ENCODE assay signal across 14 cellular contexts in the genomic region with DNA sequence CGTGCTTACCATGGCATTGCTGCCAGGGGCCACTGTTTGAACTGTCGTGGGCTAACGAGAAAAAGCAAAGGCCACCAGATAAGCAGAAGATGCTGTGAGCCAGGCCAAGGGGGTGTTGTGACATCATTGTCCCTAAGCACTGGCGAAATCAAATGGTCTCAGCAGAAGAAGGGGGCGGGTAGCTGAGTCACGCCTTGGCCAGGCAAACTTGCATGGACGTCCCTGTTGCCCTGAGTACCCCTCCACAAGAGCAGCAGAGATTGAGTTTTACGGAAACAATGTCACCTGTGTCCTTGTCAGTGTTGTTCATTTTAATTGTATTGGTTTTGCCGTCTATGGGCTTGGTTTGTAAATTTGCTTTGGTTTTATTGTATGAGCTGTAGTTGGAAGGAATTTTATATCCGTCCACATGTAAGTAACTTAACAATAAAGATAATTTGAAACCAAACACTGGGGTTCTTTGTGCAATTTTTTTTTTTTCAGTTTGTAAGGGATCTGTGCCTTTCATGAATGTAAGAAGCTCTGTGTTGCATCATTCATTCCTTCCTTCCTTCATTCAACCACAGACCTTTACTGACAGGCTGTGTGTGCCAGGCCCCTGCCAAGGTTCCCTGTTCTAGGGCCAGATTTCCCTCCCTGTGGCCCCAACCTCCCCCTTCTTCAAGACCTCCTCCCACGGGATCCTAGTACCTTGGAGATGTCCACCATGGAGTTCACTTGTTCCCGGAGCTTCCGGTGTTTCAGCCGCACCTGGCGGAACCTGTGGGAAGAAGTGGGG. TPM values are rescaled to one million over a fixed set of nuclear protein-coding genes. Genes with fewer than 3 reads are reported as not detected.
DNase-seq lines count a peak whose midpoint lies in the region; ATAC-seq and TF ChIP-seq lines count a peak whose summit lies in the region.
"Had no signal": no experiment of that assay in that cellular context is flagged by ENCODE, and none has a peak within 500 bp of the region (broad histone marks: within the 10 kb centered on the region; RNA-seq: fewer than 3 reads in every experiment).

No MANE protein-coding gene starts in this region.

- H3K36me3 Mint-ChIP-seq in activated naive CD4-positive, alpha-beta T cell treated with anti-CD3 and anti-CD28 coated beads for 36 hours (ENCODE audit: low read depth) = peaks cover 74% of the 10 kb centered on the region
- peaks cover 54 to 88% of the 10 kb centered on the region in 2 donors for H3K36me3 Mint-ChIP-seq in stimulated activated naive B cell treated with anti-CD40 and anti-IgM and Interleukin-4, amounts not matched to agents 10 μg/mL and 1 μg/mL and 100 μg/mL, for 72 hours

- no peaks in the 10 kb centered on the region for H3K36me3 ChIP-seq in ovary
- H3K36me3 ChIP-seq: thyroid gland had no signal

- no peaks in the 10 kb centered on the region for H3K9me3 Mint-ChIP-seq in activated naive CD4-positive, alpha-beta T cell treated with anti-CD3 and anti-CD28 coated beads for 36 hours
- no peaks in the 10 kb centered on the region for H3K9me3 Mint-ChIP-seq in stimulated activated naive B cell treated with anti-CD40 and anti-IgM and Interleukin-4, amounts not matched to agents 10 μg/mL and 1 μg/mL and 100 μg/mL, for 72 hours

- no peak for TF ChIP-seq CTCF in GM10266 (IDR thresholded peaks at IDR 0.05; ENCODE audit: control insufficient read depth, insufficient read depth, low read depth, missing control alignments)
- TF ChIP-seq CTCF in ovary (IDR thresholded peaks at IDR 0.05) = no peak

- no peaks in the 10 kb centered on the region for H3K4me1 ChIP-seq in ovary (ENCODE audit: insufficient read depth)

- H3K4me3 Mint-ChIP-seq in activated naive CD4-positive, alpha-beta T cell treated with anti-CD3 and anti-CD28 coated beads for 36 hours = no peak overlapping the region
- no peak overlapping the region for H3K4me3 Mint-ChIP-seq in stimulated activated naive B cell treated with anti-CD40 and anti-IgM and Interleukin-4, amounts not matched to agents 10 μg/mL and 1 μg/mL and 100 μg/mL, for 72 hours

- no peak for TF ChIP-seq POLR2A in ovary (IDR thresholded peaks at IDR 0.05)

- H3K27me3 ChIP-seq in ovary = no peaks in the 10 kb centered on the region
- H3K27me3 ChIP-seq: thyroid gland had no signal

- CTCF ChIA-PET in activated naive CD4-positive, alpha-beta T cell treated with anti-CD3 and anti-CD28 coated beads for 36 hours (lab: Charles Lee) = interaction anchor here (1.0 to 9.7 kb wide), 6 partner anchors 10 to 43 kb away, joined by 3 to 113 read pairs (median 26); partner anchors contain the start of genes KCNN4 and SMG9

- ATAC-seq in Right ventricle myocardium superior (ENCODE audit: poor library complexity) (peak; percentile 50), left lobe of liver (no peak)
- no peak for ATAC-seq in stimulated activated naive B cell treated with anti-CD40 and anti-IgM and Interleukin-4, amounts not matched to agents 10 μg/mL and 1 μg/mL and 100 μg/mL, for 72 hours (replicated peaks)

- intact Hi-C loops in activated naive CD4-positive, alpha-beta T cell treated with anti-CD3 and anti-CD28 coated beads for 36 hours (cut with micrococcal nuclease) = loop anchor here (5.0 kb wide), 1 partner anchor 984 kb away; no protein-coding TSS in a partner anchor
- intact Hi-C loops in Right ventricle myocardium superior (cut with DNase I) (no loop called here), ovary (cut with DNase I) (no loop called here)

- no peaks in the 10 kb centered on the region for H3K9me3 ChIP-seq in ovary
- H3K9me3 ChIP-seq: thyroid gland had no signal

- H3K4me1 Mint-ChIP-seq in activated naive CD4-positive, alpha-beta T cell treated with anti-CD3 and anti-CD28 coated beads for 36 hours (ENCODE audit: low read depth) = peaks cover 66% of the 10 kb centered on the region
- H3K4me1 Mint-ChIP-seq in stimulated activated naive B cell treated with anti-CD40 and anti-IgM and Interleukin-4, amounts not matched to agents 10 μg/mL and 1 μg/mL and 100 μg/mL, for 72 hours = peaks cover 56 to 58% of the 10 kb centered on the region in 2 donors

- no peak for DNase-seq in activated naive CD4-positive, alpha-beta T cell treated with anti-CD3 and anti-CD28 coated beads for 36 hours
- no peak for DNase-seq in activated naive CD4-positive, alpha-beta T cell treated with anti-CD3 and anti-CD28 coated beads, Interleukin-2, amount 50 U/mL, for 16 hours
- DNase-seq in SKM-1 treated with dmso at 0.1 percent for 144 hours (lab: John Stamatoyannopoulos, UW; ENCODE audit: unreplicated experiment) (peak; percentile 52), Right ventricle myocardium superior (peak; percentile 79), left lobe of liver (ENCODE audit: low spot score) (no peak), GM10266 (ENCODE audit: extremely low spot score) (no peak), ovary (no peak)
- DNase-seq in stimulated activated naive B cell treated with anti-CD40 and anti-IgM and Interleukin-4, amounts not matched to agents 10 μg/mL and 1 μg/mL and 100 μg/mL, for 72 hours = no peak
- DNase-seq: effector CD8-positive, alpha-beta T cell; NCI-H510A treated with DMSO at 0.1 percent for 48 hours had no signal

- no peak for TF ChIP-seq EP300 in ovary (IDR thresholded peaks at IDR 0.05)

- peak overlapping the region; percentile 51 for H3K27ac Mint-ChIP-seq in activated naive CD4-positive, alpha-beta T cell treated with anti-CD3 and anti-CD28 coated beads for 36 hours
- peak overlapping the region; percentile 52 for H3K27ac Mint-ChIP-seq in stimulated activated naive B cell treated with anti-CD40 and anti-IgM and Interleukin-4, amounts not matched to agents 10 μg/mL and 1 μg/mL and 100 μg/mL, for 72 hours

- no peak overlapping the region for H3K27ac ChIP-seq in ovary
- H3K27ac ChIP-seq: SK-N-MC, thyroid gland had no signal

- H3K4me3 ChIP-seq in ovary = no peak overlapping the region
- H3K4me3 ChIP-seq: SK-N-MC, thyroid gland had no signal

- WGBS in ovary, 3 donors = 67 to 74% (median 67%) methylated on average over 15 of the region's 15 CpGs

- H3K27me3 Mint-ChIP-seq in activated naive CD4-positive, alpha-beta T cell treated with anti-CD3 and anti-CD28 coated beads for 36 hours (ENCODE audit: low read depth) = no peaks in the 10 kb centered on the region
- no peaks in the 10 kb centered on the region for H3K27me3 Mint-ChIP-seq in stimulated activated naive B cell treated with anti-CD40 and anti-IgM and Interleukin-4, amounts not matched to agents 10 μg/mL and 1 μg/mL and 100 μg/mL, for 72 hours

RNA-seq across cellular contexts. Expression of gene KCNN4, which starts 12.3 kb away (rescaled TPM):
- 10 to 100 TPM; 68.4 to 73.7 TPM for total RNA-seq in activated naive CD4-positive, alpha-beta T cell treated with anti-CD3 and anti-CD28 coated beads for 36 hours
- 0.19 TPM for total RNA-seq in Right ventricle myocardium superior
- total RNA-seq in left lobe of liver = 0.43 TPM
- 1 to 10 TPM in 5 of 7 donors, under 1 TPM in 2; 0.61 to 9.1 (median 2.6) TPM for total RNA-seq in ovary
- polyA plus RNA-seq in ovary = under 1 TPM; 0.28 to 0.71 TPM

RNA-seq across cellular contexts. Expression of gene SMG9, which starts 13.7 kb away (rescaled TPM):
- 100 to 1,000 TPM; 103 to 111 TPM for total RNA-seq in activated naive CD4-positive, alpha-beta T cell treated with anti-CD3 and anti-CD28 coated beads for 36 hours
- total RNA-seq in Right ventricle myocardium superior (15.7 TPM), left lobe of liver (13.2 TPM), ovary (10 to 100 TPM; 13.9 to 34.8 (median 24.2) TPM)
- polyA plus RNA-seq in ovary = 10 to 100 TPM; 15.7 to 15.9 TPM

RNA-seq across cellular contexts. Expression of gene LYPD5, which starts 33.8 kb away (rescaled TPM):
- total RNA-seq in activated naive CD4-positive, alpha-beta T cell treated with anti-CD3 and anti-CD28 coated beads for 36 hours = 1 to 10 TPM; 1.3 to 2.0 TPM
- total RNA-seq in Right ventricle myocardium superior (0.89 TPM), left lobe of liver (not detected), ovary (1 to 10 TPM in 2 of 7 donors, under 1 TPM in 5; 0.25 to 1.9 (median 0.79) TPM)
- polyA plus RNA-seq in ovary = 1 to 10 TPM in 1 of 2 donors, under 1 TPM in 1; 0.27 to 1.9 TPM

RNA-seq across cellular contexts. Expression of gene IRGC, which starts 52.6 kb away (rescaled TPM):
- not detected for total RNA-seq in activated naive CD4-positive, alpha-beta T cell treated with anti-CD3 and anti-CD28 coated beads for 36 hours
- total RNA-seq in Right ventricle myocardium superior (not detected), left lobe of liver (not detected), ovary (not detected)
- not detected for polyA plus RNA-seq in ovary
- total RNA-seq: activated CD8-positive, alpha-beta memory T cell treated with anti-CD3 and anti-CD28 coated beads for 36 hours; lower leg skin had no signal

RNA-seq across cellular contexts. Expression of gene ZNF283, which starts 58.7 kb away (rescaled TPM):
- total RNA-seq in activated naive CD4-positive, alpha-beta T cell treated with anti-CD3 and anti-CD28 coated beads for 36 hours = 1 to 10 TPM; 6.8 to 7.7 TPM
- total RNA-seq in Right ventricle myocardium superior (9.0 TPM), left lobe of liver (2.6 TPM), ovary (10 to 100 TPM in 5 of 7 donors, 1 to 10 TPM in 2; 8.2 to 14.6 (median 11.9) TPM)
- polyA plus RNA-seq in ovary = 1 to 10 TPM; 3.2 to 7.3 TPM

Comparison
In these comparisons a context has a peak if more than half of its experiments do, and no peak if none do; other contexts are left out.
1. DNase-seq: peak in SKM-1 treated with dmso at 0.1 percent for 144 hours (single experiment) and Right ventricle myocardium superior (single experiment); none in activated naive CD4-positive, alpha-beta T cell treated with anti-CD3 and anti-CD28 coated beads for 36 hours (single experiment), activated naive CD4-positive, alpha-beta T cell treated with anti-CD3 and anti-CD28 coated beads, Interleukin-2, amount 50 U/mL, for 16 hours (single experiment), stimulated activated naive B cell treated with anti-CD40 and anti-IgM and Interleukin-4, amounts not matched to agents 10 μg/mL and 1 μg/mL and 100 μg/mL, for 72 hours (single experiment), left lobe of liver (single experiment), GM10266 (single experiment) and ovary (0 of 5).
2. RNA of gene KCNN4, which starts 12.3 kb away (total RNA-seq): 68.4 to 73.7 TPM in activated naive CD4-positive, alpha-beta T cell treated with anti-CD3 and anti-CD28 coated beads for 36 hours; 0.61 to 9.1 TPM in ovary, 0.43 TPM in left lobe of liver (single experiment) and 0.19 TPM in Right ventricle myocardium superior (single experiment); every median in the first group is over 4 times any median in the second.